24 cellular contexts compared by ENCODE assay signal in the genomic region with DNA sequence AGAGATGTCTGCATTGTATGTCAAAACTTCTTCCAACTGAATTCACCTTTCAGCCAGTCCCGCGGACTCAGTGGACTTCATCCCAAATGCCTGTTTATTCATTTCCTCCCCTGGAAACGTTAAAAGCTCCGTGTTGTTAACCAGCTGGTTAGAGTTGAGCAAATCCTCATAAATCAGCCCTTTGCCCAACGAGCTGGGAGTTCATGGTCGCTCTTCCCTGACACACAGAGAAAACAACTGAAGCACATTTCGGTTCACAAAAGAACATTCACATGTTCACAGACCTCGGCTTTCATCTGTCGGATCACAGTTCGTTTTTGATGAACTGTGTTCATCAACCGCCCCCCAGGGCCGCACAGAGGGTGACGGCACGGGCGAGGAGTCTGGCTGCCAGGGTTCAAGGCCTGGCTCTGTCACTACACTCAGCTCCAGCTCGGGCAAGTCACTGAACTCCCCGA.
DNase-seq lines count a peak whose midpoint lies in the region; ATAC-seq, FAIRE-seq and TF ChIP-seq lines count a peak whose summit lies in the region.
"Had no signal": no experiment of that assay in that cellular context is flagged by ENCODE, and none has a peak within 500 bp of the region (broad histone marks: within the 10 kb centered on the region; RNA-seq: fewer than 3 reads in every experiment).

No MANE protein-coding gene starts in this region.

- 55 to 71% methylated on average over 9 to 10 of the region's 17 CpGs for WGBS in esophagus squamous epithelium, 2 donors
- WGBS in thyroid gland, 2 donors, result 43 to 47% methylated on average over 16 to 17 of the region's 17 CpGs

- H3K27ac Mint-ChIP-seq in nephron progenitor cell (peak overlapping the region; percentile 98), T-helper 17 cell (no peak overlapping the region)
- H3K27ac Mint-ChIP-seq: CD4-positive, alpha-beta T cell; memory B cell had no signal

- ATAC-seq in T-helper 17 cell, result no peak
- ATAC-seq: HCT116 had no signal

- peaks cover 81% of the 10 kb centered on the region for H3K4me1 Mint-ChIP-seq in nephron progenitor cell
- H3K4me1 Mint-ChIP-seq in T-helper 17 cell, result no peaks in the 10 kb centered on the region
- H3K4me1 Mint-ChIP-seq: central memory CD8-positive, alpha-beta T cell; memory B cell had no signal

- H3K27ac ChIP-seq in esophagus squamous epithelium (peak overlapping the region in 3 of 4 donors; percentile 24 to 48 (median 46)), thyroid gland (peak overlapping the region; percentile 57 to 83 (median 68))

- peaks cover 71% of the 10 kb centered on the region for H3K36me3 Mint-ChIP-seq in nephron progenitor cell (ENCODE audit: low read depth)
- H3K36me3 Mint-ChIP-seq in T-helper 17 cell (ENCODE audit: low read depth), result no peaks in the 10 kb centered on the region
- H3K36me3 Mint-ChIP-seq: memory B cell had no signal

- TF ChIP-seq POLR2A in esophagus squamous epithelium (IDR thresholded peaks at IDR 0.05) (no peak), thyroid gland (IDR thresholded peaks at IDR 0.05) (peak in 1 of 2 donors; percentile 21)

- H3K4me1 ChIP-seq in esophagus squamous epithelium (peaks cover 0 to 26% (median 15%) of the 10 kb centered on the region in 3 donors), thyroid gland (peaks cover 13 to 17% of the 10 kb centered on the region in 2 donors)

- DNase-seq in GM03348 (ENCODE audit: low spot score) (peak; percentile 40), esophagus squamous epithelium (lab: John Stamatoyannopoulos, UW) (no peak), nephron progenitor cell (no peak), thyroid gland (peak; percentile 41 to 53), nucleus accumbens (lab: John Stamatoyannopoulos, UW) (no peak), frontal cortex (ENCODE audit: low spot score in 2 of 2) (no peak), T-helper 17 cell (no peak)
- DNase-seq in stimulated activated CD4-positive, alpha-beta T cell treated with anti-CD3 and anti-CD28 coated beads, Interleukin-4, amount 100 ng/mL, for 4 hours, result no peak
- DNase-seq: activated CD4-positive, alpha-beta T cell treated with anti-CD3 and anti-CD28 coated beads for 48 hours; activated effector memory CD4-positive, alpha-beta T cell treated with anti-CD3 and anti-CD28 coated beads, Interleukin-2, amount 50 U/mL, for 16 hours; amygdala; CD4-positive, alpha-beta T cell; DMS53; effector CD4-positive, alpha-beta T cell; hippocampal formation; islet precursor cell; NCI-H1436 treated with DMSO at 0.1 percent for 48 hours; NCI-H2171 treated with DMSO at 0.1 percent for 48 hours; NCI-H526 treated with DMSO at 0.1 percent for 48 hours; stimulated activated CD4-positive, alpha-beta T cell treated with anti-CD3 and anti-CD28 coated beads, Interleukin-1b, Interleukin-23, amount 100 ng/mL, for 48 hours; stimulated activated naive CD4-positive, alpha-beta T cell treated with Interleukin-2 at 50 U/mL for 16 hours had no signal

- H3K9me3 ChIP-seq in esophagus squamous epithelium, result no peaks in the 10 kb centered on the region
- H3K9me3 ChIP-seq in thyroid gland, result no peaks in the 10 kb centered on the region
- no peaks in the 10 kb centered on the region for H3K9me3 ChIP-seq in T-helper 17 cell (ENCODE audit: control insufficient read depth, low read length, poor library complexity, severe bottlenecking)

- H3K4me3 Mint-ChIP-seq in nephron progenitor cell, result peak overlapping the region; percentile 39
- H3K4me3 Mint-ChIP-seq in T-helper 17 cell, result no peak overlapping the region
- H3K4me3 Mint-ChIP-seq: CD4-positive, alpha-beta T cell; central memory CD8-positive, alpha-beta T cell; memory B cell had no signal

- H3K27me3 ChIP-seq in esophagus squamous epithelium (no peaks in the 10 kb centered on the region), thyroid gland (no peaks in the 10 kb centered on the region)

- H3K27me3 Mint-ChIP-seq in nephron progenitor cell (ENCODE audit: low read depth, poor library complexity) (no peaks in the 10 kb centered on the region), T-helper 17 cell (peaks cover 10% of the 10 kb centered on the region)
- H3K27me3 Mint-ChIP-seq: CD4-positive, alpha-beta T cell; central memory CD8-positive, alpha-beta T cell had no signal

- FAIRE-seq in frontal cortex (lab: Jason Lieb, UNC), result no peak

- H3K9me3 Mint-ChIP-seq in nephron progenitor cell, result peaks cover 8% of the 10 kb centered on the region
- H3K9me3 Mint-ChIP-seq: CD4-positive, alpha-beta T cell; memory B cell had no signal

- H3K4me3 ChIP-seq in esophagus squamous epithelium (no peak overlapping the region), thyroid gland (replicated peaks in 1 of 3) (no peak overlapping the region)

- TF ChIP-seq CTCF in esophagus squamous epithelium (IDR thresholded peaks at IDR 0.05) (no peak), nephron progenitor cell (IDR thresholded peaks at IDR 0.05) (no peak), thyroid gland (IDR thresholded peaks at IDR 0.05) (no peak)

- intact Hi-C loops in esophagus squamous epithelium (cut with DNase I), result no loop called here
- intact Hi-C loops in thyroid gland (cut with DNase I), result no loop called here

- no peaks in the 10 kb centered on the region for H3K36me3 ChIP-seq in esophagus squamous epithelium
- no peaks in the 10 kb centered on the region for H3K36me3 ChIP-seq in thyroid gland

Comparison
In these comparisons a context has a peak if more than half of its experiments do, and no peak if none do; other contexts are left out.
1. DNase-seq: peak in GM03348 (single experiment) and thyroid gland (2 of 2); none in esophagus squamous epithelium (single experiment), nephron progenitor cell (single experiment), nucleus accumbens (0 of 56), frontal cortex (0 of 2), T-helper 17 cell (0 of 3) and stimulated activated CD4-positive, alpha-beta T cell treated with anti-CD3 and anti-CD28 coated beads, Interleukin-4, amount 100 ng/mL, for 4 hours (0 of 2).